1 cellular context compared by ENCODE assay signal in genomic region chr6:37169458-37170272, GRCh38.
TF ChIP-seq lines count a peak whose summit lies in the region.

Gene PIM1, plus strand, starts transcription at chr6:37170152. Its CDS starts 424 bp downstream, at chr6:37170576.

TF ChIP-seq in HEK293, 187 proteins besides CTCF, POLR2A, EP300 and RAD21 (continued from another document and continues in another):
- TF ChIP-seq PRDM10 (tag by site-specific recombination; IDR thresholded peaks at IDR 0.05) (peak; percentile 70), ZNF830 (tag by site-specific recombination; IDR thresholded peaks at IDR 0.05; ENCODE audit: low read depth) (no peak), HOXA7 (CRISPR knock-in tag; IDR thresholded peaks at IDR 0.05; ENCODE audit: borderline replicate concordance) (no peak), ZNF214 (tag by site-specific recombination; IDR thresholded peaks at IDR 0.05; ENCODE audit: borderline replicate concordance) (no peak), ZNF155 (tag by site-specific recombination; IDR thresholded peaks at IDR 0.05) (no peak), AEBP2 (tag by site-specific recombination; IDR thresholded peaks at IDR 0.05; ENCODE audit: borderline replicate concordance) (no peak), MEIS1 (CRISPR knock-in tag; IDR thresholded peaks at IDR 0.05; ENCODE audit: borderline replicate concordance) (no peak), SP2 (tag by site-specific recombination; IDR thresholded peaks at IDR 0.05) (peak; percentile 85), ZNF10 (tag by site-specific recombination; IDR thresholded peaks at IDR 0.05) (no peak; the same call in 1 of the 2 replicates), ZBTB26 (tag by site-specific recombination; optimal IDR thresholded peaks at IDR 0.05) (peak; percentile 41), ZNF138 (tag by site-specific recombination; IDR thresholded peaks at IDR 0.05; ENCODE audit: borderline replicate concordance) (no peak), ZIC2 (tag by site-specific recombination; IDR thresholded peaks at IDR 0.05) (peak; percentile 69), ZNF202 (tag by site-specific recombination; IDR thresholded peaks at IDR 0.05; ENCODE audit: borderline replicate concordance) (no peak), ZNF501 (tag by site-specific recombination; IDR thresholded peaks at IDR 0.05) (peak; percentile 80), ZNF837 (tag by site-specific recombination; IDR thresholded peaks at IDR 0.05) (no peak), ZNF623 (tag by site-specific recombination; IDR thresholded peaks at IDR 0.05) (no peak), ZNF654 (tag by site-specific recombination; IDR thresholded peaks at IDR 0.05; ENCODE audit: low read depth) (no peak), ZNF843 (tag by site-specific recombination; IDR thresholded peaks at IDR 0.05) (peak; percentile 86), ZSCAN16 (tag by site-specific recombination; IDR thresholded peaks at IDR 0.05) (no peak), GFI1B (tag by site-specific recombination; IDR thresholded peaks at IDR 0.05) (peak; percentile 34; the same call in 1 of the 2 replicates), OSR2 (tag by site-specific recombination; IDR thresholded peaks at IDR 0.05) (peak; percentile 20; the same call in 1 of the 2 replicates), ZFP41 (tag by site-specific recombination; IDR thresholded peaks at IDR 0.05; ENCODE audit: borderline replicate concordance) (no peak), OVOL3 (tag by site-specific recombination; IDR thresholded peaks at IDR 0.05) (no peak), KLF16 (tag by site-specific recombination; IDR thresholded peaks at IDR 0.05) (peak; percentile 83), SETDB1 (IDR thresholded peaks at IDR 0.05; ENCODE audit: insufficient read length, low read length) (no peak), ZNF701 (tag by site-specific recombination; IDR thresholded peaks at IDR 0.05) (no peak), ZFP37 (tag by site-specific recombination; IDR thresholded peaks at IDR 0.05) (peak; percentile 84), ZNF280C (tag by site-specific recombination; IDR thresholded peaks at IDR 0.05) (no peak), TCF7L2 (IDR thresholded peaks at IDR 0.05; ENCODE audit: borderline replicate concordance, low read depth, low read length) (peak; percentile 88), ZNF776 (tag by site-specific recombination; IDR thresholded peaks at IDR 0.05; ENCODE audit: borderline replicate concordance) (peak; percentile 49; the same call in 1 of the 2 replicates), ZNF558 (tag by site-specific recombination; IDR thresholded peaks at IDR 0.05) (no peak), KLF10 (tag by site-specific recombination; IDR thresholded peaks at IDR 0.05) (peak; percentile 99), WT1 (tag by site-specific recombination; IDR thresholded peaks at IDR 0.05) (peak; percentile 95), GLI2 (tag by site-specific recombination; IDR thresholded peaks at IDR 0.05; ENCODE audit: borderline replicate concordance, low read depth) (no peak), BCL11B (tag by site-specific recombination; IDR thresholded peaks at IDR 0.05; ENCODE audit: low read depth) (peak; percentile 89), ZEB2 (tag by site-specific recombination; IDR thresholded peaks at IDR 0.05) (peak; percentile 94), ZNF239 (tag by site-specific recombination; IDR thresholded peaks at IDR 0.05) (no peak), ZSCAN23 (tag by site-specific recombination; IDR thresholded peaks at IDR 0.05) (peak; percentile 83; the same call in 1 of the 2 replicates), KLF1 (tag by site-specific recombination; IDR thresholded peaks at IDR 0.05) (peak; percentile 97), ZSCAN5A (tag by site-specific recombination; IDR thresholded peaks at IDR 0.05) (no peak), ZNF785 (tag by site-specific recombination; IDR thresholded peaks at IDR 0.05) (no peak), ZNF416 (tag by site-specific recombination; IDR thresholded peaks at IDR 0.05) (no peak), SP7 (tag by site-specific recombination; IDR thresholded peaks at IDR 0.05) (peak; percentile 85), ZBTB6 (tag by site-specific recombination; IDR thresholded peaks at IDR 0.05) (no peak), ZBTB8A (tag by site-specific recombination; IDR thresholded peaks at IDR 0.05) (peak; percentile 95), GLI4 (tag by site-specific recombination; IDR thresholded peaks at IDR 0.05) (no peak), KLF8 (tag by site-specific recombination; IDR thresholded peaks at IDR 0.05) (peak; percentile 100), ZNF488 (tag by site-specific recombination; IDR thresholded peaks at IDR 0.05) (no peak), HIC1 (tag by site-specific recombination; IDR thresholded peaks at IDR 0.05) (peak; percentile 65; the same call in 1 of the 2 replicates), ZNF211 (tag by site-specific recombination; IDR thresholded peaks at IDR 0.05; ENCODE audit: low read depth) (no peak), ZNF221 (tag by site-specific recombination; IDR thresholded peaks at IDR 0.05; ENCODE audit: borderline replicate concordance) (no peak), ZNF354C (tag by site-specific recombination; IDR thresholded peaks at IDR 0.05; ENCODE audit: borderline replicate concordance, low read depth) (no peak), ZFHX2 (tag by site-specific recombination; conservative IDR thresholded peaks at IDR 0.05) (peak; percentile 70), ZNF398 (tag by site-specific recombination; IDR thresholded peaks at IDR 0.05) (peak; percentile 96), ZNF24 (tag by site-specific recombination; IDR thresholded peaks at IDR 0.05) (peak; percentile 84)
